ENCODE assay signal across 18 cellular contexts in the genomic region with DNA sequence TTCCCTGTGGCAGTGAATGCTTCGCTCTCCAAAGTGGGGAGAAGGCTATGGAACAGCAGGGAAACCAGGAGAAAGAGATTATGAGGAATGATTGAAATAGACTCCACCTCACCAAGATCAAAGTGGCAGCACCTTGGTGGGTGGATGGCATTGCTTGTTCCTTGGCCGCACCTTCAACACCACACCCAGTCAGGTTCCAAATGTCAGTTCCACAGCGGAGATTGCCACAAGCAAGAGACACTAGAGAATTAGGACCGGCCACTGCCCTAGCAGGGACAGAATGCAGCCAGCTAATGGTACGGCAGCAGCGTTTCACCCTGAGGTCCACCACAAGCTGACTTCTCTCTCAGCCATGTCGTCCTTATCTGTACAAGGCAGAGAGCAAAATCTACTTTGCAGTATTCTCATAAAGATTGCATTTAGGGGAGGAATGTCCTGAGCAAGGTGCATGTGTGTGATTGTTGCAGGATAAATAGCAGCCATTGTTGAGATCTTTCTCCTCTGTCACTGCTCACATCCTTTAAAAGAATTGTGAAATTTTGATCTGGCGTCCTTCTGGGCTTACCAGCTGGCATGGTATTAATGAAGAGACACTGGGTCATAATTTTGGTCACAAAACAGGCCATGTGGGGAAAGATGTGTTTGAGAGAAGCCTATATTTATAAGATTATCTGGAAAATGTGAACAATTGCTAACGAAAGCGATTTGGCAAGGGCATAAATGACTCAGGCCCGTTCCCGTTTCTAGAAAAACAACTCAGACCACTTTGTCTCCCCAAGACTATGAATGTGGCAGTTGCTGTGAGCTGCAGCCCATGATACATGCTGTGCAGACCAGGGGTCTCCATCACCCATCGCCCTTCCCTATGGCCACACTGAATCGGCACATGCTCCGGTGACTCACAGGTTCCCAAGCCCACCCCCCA.
A peak's percentile ranks its signal among the peaks of the same experiment; 100 is the strongest.
DNase-seq lines count a peak whose midpoint lies in the region; ATAC-seq, FAIRE-seq and TF ChIP-seq lines count a peak whose summit lies in the region.
"Had no signal": no experiment of that assay in that cellular context is flagged by ENCODE, and none has a peak within 500 bp of the region (broad histone marks: within the 10 kb centered on the region; RNA-seq: fewer than 3 reads in every experiment).

No MANE protein-coding gene starts in this region.

- TF ChIP-seq CTCF in bronchial epithelial cell (IDR thresholded peaks at IDR 0.05; ENCODE audit: insufficient read depth, low read length, severe bottlenecking) (no peak), endothelial cell (IDR thresholded peaks at IDR 0.05; ENCODE audit: unreplicated experiment) (no peak), foreskin keratinocyte (conservative IDR thresholded peaks at IDR 0.05) (no peak)

- H4K91ac ChIP-seq in neuronal stem cell (ENCODE audit: low read depth, low read length, poor library complexity), result no peak overlapping the region

- no peak overlapping the region for H4K8ac ChIP-seq in neuronal stem cell (ENCODE audit: low read depth, low read length)

- H2BK5ac ChIP-seq in neuronal stem cell (ENCODE audit: low read length), result no peak overlapping the region

- H3K4me1 ChIP-seq in neuronal stem cell (ENCODE audit: control insufficient read depth in 2 of 2, insufficient read depth in 1 of 2, low read depth in 1 of 2, low read length in 2 of 2) (peaks cover 0 to 1% of the 10 kb centered on the region in 2 donors), foreskin keratinocyte (no peaks in the 10 kb centered on the region)

- H3K9me3 Mint-ChIP-seq in activated CD4-positive, alpha-beta T cell treated with anti-CD3 and anti-CD28 coated beads, Interleukin-2, amount 10 ng/mL, durations not matched to agents 7 days and 5 days, result no peaks in the 10 kb centered on the region
- no peaks in the 10 kb centered on the region for H3K9me3 Mint-ChIP-seq in endothelial cell (ENCODE audit: unreplicated experiment)

- H3K36me3 ChIP-seq in bronchial epithelial cell (ENCODE audit: control insufficient read depth, insufficient read depth, low read length) (no peaks in the 10 kb centered on the region), neuronal stem cell (replicated peaks in 1 of 2; ENCODE audit: control insufficient read depth in 2 of 2, insufficient read depth in 2 of 2, low read length in 2 of 2) (no peaks in the 10 kb centered on the region)
- H3K36me3 ChIP-seq: right lobe of liver had no signal

- no peaks in the 10 kb centered on the region for H3K79me1 ChIP-seq in neuronal stem cell (ENCODE audit: low read depth, low read length)

- no peak overlapping the region for H3K4ac ChIP-seq in neuronal stem cell (ENCODE audit: low read length)

- peak; percentile 36 for FAIRE-seq in bronchial epithelial cell (lab: Jason Lieb, UNC)
- FAIRE-seq: A204.1, RCC 7860 had no signal

- no peak overlapping the region for H3K9ac ChIP-seq in neuronal stem cell (ENCODE audit: low read depth, low read length, poor library complexity)

- CTCF ChIA-PET in activated CD4-positive, alpha-beta T cell treated with anti-CD3 and anti-CD28 coated beads, Interleukin-2, amount 10 ng/mL, durations not matched to agents 7 days and 5 days (lab: Charles Lee), result interaction anchor here (0.6 to 2.8 kb wide), 4 partner anchors 10 to 1349 kb away, joined by 3 to 13 read pairs (median 4); no protein-coding TSS in a partner anchor

- no CpG with 5 or more reads among the region's 15 CpGs for WGBS in neuronal stem cell (ENCODE audit: extremely low coverage in 2 of 2, insufficient read length in 2 of 2, insufficient replicate concordance in 1 of 2), 2 donors

- peak overlapping the region; percentile 49 for H3K18ac ChIP-seq in neuronal stem cell (ENCODE audit: low read length)

- peaks cover 2% of the 10 kb centered on the region for H3K36me3 Mint-ChIP-seq in activated CD4-positive, alpha-beta T cell treated with anti-CD3 and anti-CD28 coated beads, Interleukin-2, amount 10 ng/mL, durations not matched to agents 7 days and 5 days (ENCODE audit: low read depth)
- H3K36me3 Mint-ChIP-seq in endothelial cell (ENCODE audit: low read depth, unreplicated experiment), result no peaks in the 10 kb centered on the region

- H3K4me3 Mint-ChIP-seq in activated CD4-positive, alpha-beta T cell treated with anti-CD3 and anti-CD28 coated beads, Interleukin-2, amount 10 ng/mL, durations not matched to agents 7 days and 5 days, result no peak overlapping the region
- no peak overlapping the region for H3K4me3 Mint-ChIP-seq in endothelial cell (ENCODE audit: unreplicated experiment)

- peak overlapping the region; percentile 49 for H2AK5ac ChIP-seq in neuronal stem cell (ENCODE audit: low read depth, low read length)

- no peak overlapping the region for H3K27ac ChIP-seq in neuronal stem cell (replicated peaks; ENCODE audit: low read length)
- no peak overlapping the region for H3K27ac ChIP-seq in foreskin keratinocyte
- H3K27ac ChIP-seq: right lobe of liver had no signal

- peaks cover 31% of the 10 kb centered on the region for H3K4me1 Mint-ChIP-seq in activated CD4-positive, alpha-beta T cell treated with anti-CD3 and anti-CD28 coated beads, Interleukin-2, amount 10 ng/mL, durations not matched to agents 7 days and 5 days
- H3K4me1 Mint-ChIP-seq in endothelial cell (ENCODE audit: unreplicated experiment), result peaks cover 4% of the 10 kb centered on the region

- no peak overlapping the region for H3K27ac Mint-ChIP-seq in activated CD4-positive, alpha-beta T cell treated with anti-CD3 and anti-CD28 coated beads, Interleukin-2, amount 10 ng/mL, durations not matched to agents 7 days and 5 days
- no peak overlapping the region for H3K27ac Mint-ChIP-seq in endothelial cell (ENCODE audit: unreplicated experiment)

- H2BK120ac ChIP-seq in neuronal stem cell (ENCODE audit: low read depth, low read length), result no peak overlapping the region

- no peak overlapping the region for H3K23ac ChIP-seq in neuronal stem cell (ENCODE audit: low read depth, low read length, poor library complexity)

- H3K27me3 Mint-ChIP-seq in activated CD4-positive, alpha-beta T cell treated with anti-CD3 and anti-CD28 coated beads, Interleukin-2, amount 10 ng/mL, durations not matched to agents 7 days and 5 days, result peaks cover 5% of the 10 kb centered on the region
- peaks cover 2% of the 10 kb centered on the region for H3K27me3 Mint-ChIP-seq in endothelial cell (ENCODE audit: unreplicated experiment)

- DNase-seq in activated CD4-positive, alpha-beta T cell treated with anti-CD3 and anti-CD28 coated beads for 48 hours, result peak; percentile 33
- DNase-seq in activated CD4-positive, alpha-beta T cell treated with anti-CD3 and anti-CD28 coated beads, Interleukin-2, amount 10 ng/mL, durations not matched to agents 7 days and 5 days, result no peak
- peak; percentile 62 for DNase-seq in LoVo (ENCODE audit: low spot score)
- DNase-seq in bronchial epithelial cell (ENCODE audit: low read depth), result no peak
- no peak for DNase-seq in neuronal stem cell (ENCODE audit: low spot score)
- DNase-seq in endothelial cell (ENCODE audit: low spot score), result no peak
- no peak for DNase-seq in foreskin keratinocyte
- DNase-seq in NCI-H446 treated with DMSO at 0.1 percent for 48 hours (lab: John Stamatoyannopoulos, UW), result no peak
- DNase-seq: activated CD4-positive, alpha-beta T cell treated with anti-CD3 and anti-CD28 coated beads for 1 hour; activated gamma-delta T cell treated with Interleukin-2 at 50 U/mL for 16 hours; central memory CD4-positive, alpha-beta T cell; COR-L47; GF-D8; left ventricle myocardium superior; NCI-H1417 had no signal

- no peak overlapping the region for H3K4me3 ChIP-seq in bronchial epithelial cell (ENCODE audit: low read depth, low read length)
- H3K4me3 ChIP-seq in neuronal stem cell (ENCODE audit: low read length in 2 of 2), result no peak overlapping the region
- H3K4me3 ChIP-seq: right lobe of liver had no signal

- H2BK12ac ChIP-seq in neuronal stem cell (ENCODE audit: low read length), result no peak overlapping the region

- POLR2A ChIA-PET in activated CD4-positive, alpha-beta T cell treated with anti-CD3 and anti-CD28 coated beads, Interleukin-2, amount 10 ng/mL, durations not matched to agents 7 days and 5 days (lab: Charles Lee), result interaction anchor here (0.6 kb wide), 1 partner anchor 73 kb away, joined by 3 read pairs; no protein-coding TSS in a partner anchor

- no peak overlapping the region for H3K14ac ChIP-seq in neuronal stem cell (ENCODE audit: low read length)

- H3K27me3 ChIP-seq in bronchial epithelial cell (ENCODE audit: control insufficient read depth, insufficient read depth, low read length) (peaks cover 4% of the 10 kb centered on the region), neuronal stem cell (ENCODE audit: control insufficient read depth in 3 of 3, insufficient read depth in 3 of 3, low read depth in 1 of 3, low read length in 3 of 3) (no peaks in the 10 kb centered on the region), foreskin keratinocyte (peaks cover 14% of the 10 kb centered on the region)
- H3K27me3 ChIP-seq: right lobe of liver had no signal

- no peak overlapping the region for H3K4me2 ChIP-seq in neuronal stem cell (ENCODE audit: insufficient read depth, low read length, poor library complexity, severe bottlenecking)

- peaks cover 0 to 5% of the 10 kb centered on the region in 2 donors for H3K9me3 ChIP-seq in neuronal stem cell (replicated peaks in 1 of 2; ENCODE audit: control insufficient read depth in 2 of 2, insufficient read depth in 1 of 2, low read depth in 1 of 2, low read length in 2 of 2)
- H3K9me3 ChIP-seq: right lobe of liver had no signal

- ATAC-seq in foreskin keratinocyte, result no peak
- ATAC-seq: left ventricle myocardium superior, right lobe of liver had no signal

- no peak overlapping the region for H2BK15ac ChIP-seq in neuronal stem cell (ENCODE audit: low read length)

- no peak overlapping the region for H2AFZ ChIP-seq in neuronal stem cell (ENCODE audit: low read length)

Comparison
In these comparisons a context has a peak if more than half of its experiments do, and no peak if none do; other contexts are left out.
1. DNase-seq: peak in activated CD4-positive, alpha-beta T cell treated with anti-CD3 and anti-CD28 coated beads for 48 hours (single experiment) and LoVo (single experiment); none in activated CD4-positive, alpha-beta T cell treated with anti-CD3 and anti-CD28 coated beads, Interleukin-2, amount 10 ng/mL, durations not matched to agents 7 days and 5 days (single experiment), bronchial epithelial cell (single experiment), neuronal stem cell (single experiment), endothelial cell (single experiment), foreskin keratinocyte (0 of 2) and NCI-H446 treated with DMSO at 0.1 percent for 48 hours (single experiment).